In the genomic region with DNA sequence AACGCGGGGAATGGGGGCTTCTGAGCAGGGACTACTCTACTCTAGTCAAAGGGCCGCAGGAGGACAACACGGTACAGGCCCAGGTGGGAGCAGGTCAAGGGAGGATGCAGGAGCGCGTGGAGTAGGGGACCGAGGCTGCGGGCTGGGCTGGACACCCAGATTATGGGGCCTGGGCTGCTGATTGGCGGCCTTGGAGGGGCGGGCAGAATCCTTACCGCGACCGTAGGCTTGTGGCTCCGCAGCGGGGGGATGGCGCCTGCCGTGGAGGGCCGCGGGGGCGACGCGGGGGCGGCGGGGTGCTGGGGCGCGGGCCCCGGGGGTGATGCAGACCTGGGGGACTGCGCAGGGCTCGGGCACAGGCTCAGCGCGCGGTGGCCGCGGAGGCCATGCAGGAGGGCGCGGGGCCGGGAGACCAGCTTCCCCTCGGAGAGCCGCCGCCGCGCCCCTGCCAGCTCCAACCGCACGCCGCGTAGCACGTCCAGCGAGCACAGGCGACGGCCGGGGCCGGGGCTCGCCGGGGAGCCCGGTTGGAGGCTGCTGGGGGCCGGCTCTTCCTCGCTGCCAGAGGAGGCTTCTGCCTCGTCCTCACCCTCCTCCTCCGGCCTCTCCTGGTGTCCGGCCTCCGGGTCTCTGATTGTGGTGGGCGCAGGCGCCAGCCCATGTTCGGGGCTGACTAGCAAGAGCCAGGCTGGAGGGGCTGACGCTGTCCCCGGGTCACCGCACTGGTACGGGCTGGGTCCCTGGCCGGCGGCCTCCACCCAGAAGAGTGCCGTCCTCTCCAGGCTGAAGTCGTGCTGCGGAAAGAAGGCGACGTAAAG, we compare ENCODE assay signal across 14 cellular contexts. TPM values are rescaled to one million over a fixed set of nuclear protein-coding genes. Genes with fewer than 3 reads are reported as not detected.
A peak's percentile ranks its signal among the peaks of the same experiment; 100 is the strongest.
DNase-seq lines count a peak whose midpoint lies in the region; ATAC-seq, FAIRE-seq and TF ChIP-seq lines count a peak whose summit lies in the region.
"Had no signal": no experiment of that assay in that cellular context is flagged by ENCODE, and none has a peak within 500 bp of the region (broad histone marks: within the 10 kb centered on the region; RNA-seq: fewer than 3 reads in every experiment).

No MANE protein-coding gene starts in this region.

- H2BK12ac ChIP-seq in H1 (ENCODE audit: low read depth, low read length), result no peak overlapping the region

- H3K79me1 ChIP-seq in H1 (ENCODE audit: low read depth, low read length), result no peaks in the 10 kb centered on the region

- peaks cover 5% of the 10 kb centered on the region; the same call in 1 of the 2 replicates for H3K23me2 ChIP-seq in H1 (ENCODE audit: low read depth, low read length)

- peak in 1 of 2 experiments; percentile 39; a peak in 1 of 3 replicates for TF ChIP-seq POLR2A in H1 (IDR thresholded peaks at IDR 0.05; ENCODE audit: control extremely low read depth in 1 of 2, low read depth in 2 of 2, low read length in 2 of 2)

- TF ChIP-seq RAD21 in H1 (IDR thresholded peaks at IDR 0.05 in 1 of 2, conservative IDR thresholded peaks at IDR 0.05 in 1 of 2; ENCODE audit: low read depth in 2 of 2, low read length in 2 of 2), result no peak

- no peak for TF ChIP-seq EP300 in H1 (IDR thresholded peaks at IDR 0.05; ENCODE audit: borderline replicate concordance in 1 of 2, low read depth in 2 of 2, low read length in 2 of 2)

- no peak for DNase-seq in stimulated activated naive CD8-positive, alpha-beta T cell treated with anti-CD3 and anti-CD28 coated beads, Interleukin-15, amount 100 ng/mL, for 72 hours
- no peak for DNase-seq in stimulated activated naive CD8-positive, alpha-beta T cell treated with anti-CD3 and anti-CD28 coated beads, Interleukin-15, Interleukin-2, amounts not matched to agents 100 U/mL and 50 U/mL, for 24 hours
- DNase-seq in H1 (ENCODE audit: low read depth in 1 of 2, low spot score in 2 of 2) (peak in 1 of 2 experiments; percentile 84), lower lobe of right lung (no peak), NCI-H774 (lab: John Stamatoyannopoulos, UW) (no peak), DMS53 (lab: John Stamatoyannopoulos, UW) (no peak)
- DNase-seq: activated effector memory CD4-positive, alpha-beta T cell treated with Interleukin-2 at 50 U/mL for 16 hours; SW 1271 had no signal

- no peaks in the 10 kb centered on the region for H3K9me3 Mint-ChIP-seq in stimulated activated naive CD8-positive, alpha-beta T cell treated with anti-CD3 and anti-CD28 coated beads, Interleukin-15, amount 100 ng/mL, for 72 hours
- H3K9me3 Mint-ChIP-seq: memory B cell had no signal

- H3K14ac ChIP-seq in H1 (ENCODE audit: insufficient read length), result no peak overlapping the region

- TF ChIP-seq CTCF in H1 (IDR thresholded peaks at IDR 0.05; ENCODE audit: control extremely low read depth in 1 of 3, insufficient read depth in 1 of 3, low read depth in 1 of 3, low read length in 3 of 3) (no peak), lower lobe of right lung (IDR thresholded peaks at IDR 0.05) (no peak)

- peaks cover 0 to 11% (median 5%) of the 10 kb centered on the region in 4 experiments; a peak in 3 of 7 replicates for H3K27me3 ChIP-seq in H1 (replicated peaks in 1 of 4; ENCODE audit: control insufficient read depth in 3 of 4, extremely low read depth in 1 of 4, insufficient read depth in 3 of 4, low read length in 3 of 4)
- H3K27me3 ChIP-seq in lower lobe of right lung (ENCODE audit: low read depth), result no peaks in the 10 kb centered on the region
- H3K27me3 ChIP-seq: vagina had no signal

- H3K23ac ChIP-seq in H1 (ENCODE audit: insufficient read length), result no peak overlapping the region

- WGBS in H1 (ENCODE audit: extremely low coverage in 1 of 2, insufficient coverage in 1 of 2, insufficient read length in 1 of 2, insufficient replicate concordance in 2 of 2, low coverage in 1 of 2, low lambda C conversion rate in 2 of 2, missing lambda C conversion rate in 1 of 2), 2 experiments, result 10% methylated on average over 38 of the region's 75 CpGs; no CpG with 5 or more reads in 1 of the 2 experiments

- peak overlapping the region; percentile 94 for H3K18ac ChIP-seq in H1 (ENCODE audit: extremely low read depth, low read length)

- peak overlapping the region; percentile 96 for H2AFZ ChIP-seq in H1 (ENCODE audit: low read length)

- H4K20me1 ChIP-seq in H1 (replicated peaks in 1 of 2; ENCODE audit: control insufficient read depth in 1 of 2, insufficient read depth in 2 of 2, low read length in 2 of 2), result no peaks in the 10 kb centered on the region

- intact Hi-C loops in lower lobe of right lung (cut with DNase I), result no loop called here

- H3K4me2 ChIP-seq in H1 (ENCODE audit: insufficient read depth in 1 of 2, low read depth in 2 of 2, low read length in 2 of 2), result peak overlapping the region; percentile 72 to 98

- peak overlapping the region; percentile 61 for H3K4ac ChIP-seq in H1 (replicated peaks; ENCODE audit: insufficient read length, low read depth, low read length)

- H2BK15ac ChIP-seq in H1 (ENCODE audit: low read length), result peak overlapping the region; percentile 81; the same call in 1 of the 2 replicates

- peak; percentile 80 for ATAC-seq in stimulated activated naive CD8-positive, alpha-beta T cell treated with anti-CD3 and anti-CD28 coated beads, Interleukin-15, amount 100 ng/mL, for 72 hours
- ATAC-seq in stimulated activated naive CD8-positive, alpha-beta T cell treated with anti-CD3 and anti-CD28 coated beads, Interleukin-15, Interleukin-2, amounts not matched to agents 100 U/mL and 50 U/mL, for 24 hours, result no peak
- peak; percentile 6 to 22 for ATAC-seq in lower lobe of right lung
- ATAC-seq in GM18498 (IDR thresholded peaks at IDR 0.05; ENCODE audit: unreplicated experiment), result no peak
- no peak for ATAC-seq in GM19324 (IDR thresholded peaks at IDR 0.05; ENCODE audit: low FRiP score, unreplicated experiment)

- H2AK5ac ChIP-seq in H1 (ENCODE audit: low read depth, low read length), result no peak overlapping the region

- H4K8ac ChIP-seq in H1 (ENCODE audit: extremely low read depth, insufficient read depth, low read length), result peak overlapping the region; percentile 71; the same call in 1 of the 2 replicates

- no peak overlapping the region for H3K4me3 Mint-ChIP-seq in stimulated activated naive CD8-positive, alpha-beta T cell treated with anti-CD3 and anti-CD28 coated beads, Interleukin-15, amount 100 ng/mL, for 72 hours
- H3K4me3 Mint-ChIP-seq: memory B cell had no signal

- H3K27ac ChIP-seq in H1 (ENCODE audit: low read depth, low read length), result no peak overlapping the region
- no peak overlapping the region for H3K27ac ChIP-seq in lower lobe of right lung

- peaks cover 12% of the 10 kb centered on the region for H3K4me1 Mint-ChIP-seq in stimulated activated naive CD8-positive, alpha-beta T cell treated with anti-CD3 and anti-CD28 coated beads, Interleukin-15, amount 100 ng/mL, for 72 hours

- POLR2A ChIA-PET in H1 (lab: Charles Lee; ENCODE audit: partially characterized antibody), result interaction anchor here (0.8 to 2.0 kb wide), 13 partner anchors 8 to 203 kb away, joined by 3 to 10 read pairs (median 4); a partner anchor contains a TSS

- H3K9ac ChIP-seq in H1 (replicated peaks in 1 of 4; ENCODE audit: extremely low read depth in 1 of 4, low read depth in 3 of 4, low read length in 3 of 4), result peak overlapping the region in 2 of 4 experiments; percentile 20 to 23; a peak in 4 of 7 replicates

- H3K36me3 ChIP-seq in H1 (ENCODE audit: control insufficient read depth in 2 of 4, insufficient read depth in 4 of 4, low read length in 3 of 4) (no peaks in the 10 kb centered on the region), lower lobe of right lung (peaks cover 59% of the 10 kb centered on the region)

- no peak for FAIRE-seq in H1 (lab: Jason Lieb, UNC)
- FAIRE-seq: endometrium had no signal

- no peak overlapping the region for H2BK5ac ChIP-seq in H1 (ENCODE audit: low read depth, low read length)

- H3K79me2 ChIP-seq in H1 (ENCODE audit: control insufficient read depth in 1 of 2, insufficient read depth in 2 of 2, low read length in 2 of 2), result no peaks in the 10 kb centered on the region

- H4K5ac ChIP-seq in H1 (ENCODE audit: insufficient read length, low read depth, low read length), result peak overlapping the region; percentile 57

- H3K27ac Mint-ChIP-seq in stimulated activated naive CD8-positive, alpha-beta T cell treated with anti-CD3 and anti-CD28 coated beads, Interleukin-15, amount 100 ng/mL, for 72 hours, result no peak overlapping the region
- H3K27ac Mint-ChIP-seq: memory B cell had no signal

- H4K91ac ChIP-seq in H1 (replicated peaks; ENCODE audit: insufficient read length, low read length), result peak overlapping the region; percentile 82

- no peaks in the 10 kb centered on the region for H3K27me3 Mint-ChIP-seq in stimulated activated naive CD8-positive, alpha-beta T cell treated with anti-CD3 and anti-CD28 coated beads, Interleukin-15, amount 100 ng/mL, for 72 hours
- H3K27me3 Mint-ChIP-seq: memory B cell had no signal

- no peak overlapping the region for H3K56ac ChIP-seq in H1 (replicated peaks; ENCODE audit: insufficient read length, low read depth, low read length)

- H3K4me3 ChIP-seq in H1 (ENCODE audit: extremely low read depth in 1 of 4, insufficient read depth in 2 of 4, low read depth in 3 of 4, low read length in 4 of 4) (peak overlapping the region; percentile 36 to 67 (median 58)), lower lobe of right lung (no peak overlapping the region)
- H3K4me3 ChIP-seq: vagina had no signal

- H2BK120ac ChIP-seq in H1 (replicated peaks; ENCODE audit: low read depth, low read length), result no peak overlapping the region

- CTCF ChIA-PET in H1 (lab: Charles Lee; ENCODE audit: partially characterized antibody), result interaction anchor here (0.6 to 9.6 kb wide), 29 partner anchors 9 to 301 kb away, joined by 3 to 259 read pairs (median 4); a partner anchor contains a TSS

- H3K9me3 ChIP-seq in H1 (ENCODE audit: insufficient read depth in 2 of 2, low read depth in 1 of 2, low read length in 1 of 2), result no peaks in the 10 kb centered on the region
- H3K9me3 ChIP-seq in lower lobe of right lung, result no peaks in the 10 kb centered on the region
- H3K9me3 ChIP-seq: vagina had no signal

- H3K4me1 ChIP-seq in H1 (replicated peaks in 1 of 4; ENCODE audit: control insufficient read depth in 3 of 4, insufficient read depth in 4 of 4, low read length in 3 of 4), result peaks cover 0 to 2% (median 0%) of the 10 kb centered on the region in 4 experiments; a peak in 2 of 7 replicates
- H3K4me1 ChIP-seq in lower lobe of right lung, result no peaks in the 10 kb centered on the region

- no peak overlapping the region for H2BK20ac ChIP-seq in H1 (ENCODE audit: low read length)

RNA-seq across cellular contexts. Expression of a gene that starts 12.9 kb away (rescaled TPM):
- total RNA-seq in H1 (2021; fragmentation: NEBNext Ultra II Directional; extraction: Animal tissue kit (Norgen Biotek cat#: 25700)), result 1.3 and 1.7 TPM in 2 replicates
- polyA plus RNA-seq in H1 (2011; rRNA removed), result 0.67 and 1.3 TPM in 2 replicates
- 1.0 TPM for polyA plus RNA-seq in H1 (2011; cell fraction: cytosol; rRNA removed)
- polyA plus RNA-seq in H1 (2011; cell fraction: nucleus; rRNA removed), result 5.7 TPM
- polyA plus RNA-seq in H1 (2012, experiment 1 of 2), result 0.81 to 1.3 TPM (median 1.1 TPM) in 4 replicates
- polyA plus RNA-seq in H1 (2012, experiment 2 of 2), result 0.24 TPM
- 0.87 TPM for polyA plus RNA-seq in H1 (2013, experiment 1 of 2)
- polyA plus RNA-seq in H1 (2013, experiment 2 of 2), result 0.53 TPM
- polyA minus RNA-seq in H1 (2011; rRNA and poly(A)+ RNA removed), result 0.95 and 1.6 TPM in 2 replicates
- 0.88 TPM for polyA minus RNA-seq in H1 (2011; cell fraction: cytosol; rRNA and poly(A)+ RNA removed)
- polyA minus RNA-seq in H1 (2011; cell fraction: nucleus; rRNA and poly(A)+ RNA removed), result 2.7 TPM
- total RNA-seq in lower lobe of right lung, result 4.1 TPM

RNA-seq across cellular contexts. Expression of a gene that starts 25.6 kb away (rescaled TPM):
- not detected in 2 replicates for total RNA-seq in H1 (2021; fragmentation: NEBNext Ultra II Directional; extraction: Animal tissue kit (Norgen Biotek cat#: 25700))
- polyA plus RNA-seq in H1 (2011; rRNA removed), result not detected in 2 replicates
- polyA plus RNA-seq in H1 (2011; cell fraction: cytosol; rRNA removed), result not detected
- polyA plus RNA-seq in H1 (2011; cell fraction: nucleus; rRNA removed), result not detected
- polyA plus RNA-seq in H1 (2012, experiment 1 of 2), result not detected in 4 replicates
- polyA plus RNA-seq in H1 (2012, experiment 2 of 2), result not detected
- polyA plus RNA-seq in H1 (2013, experiment 1 of 2), result not detected
- polyA plus RNA-seq in H1 (2013, experiment 2 of 2), result not detected
- 0.07 TPM in 1 of 2 replicates, not detected in the other for polyA minus RNA-seq in H1 (2011; rRNA and poly(A)+ RNA removed)
- polyA minus RNA-seq in H1 (2011; cell fraction: cytosol; rRNA and poly(A)+ RNA removed), result not detected
- polyA minus RNA-seq in H1 (2011; cell fraction: nucleus; rRNA and poly(A)+ RNA removed), result not detected
- not detected for total RNA-seq in lower lobe of right lung
- total RNA-seq: MCF 10A, vagina had no signal

RNA-seq across cellular contexts. Expression of a gene that starts 31.5 kb away (rescaled TPM):
- total RNA-seq in H1 (2021; fragmentation: NEBNext Ultra II Directional; extraction: Animal tissue kit (Norgen Biotek cat#: 25700)), result 25.5 and 25.6 TPM in 2 replicates
- polyA plus RNA-seq in H1 (2011; rRNA removed), result 9.9 and 11.5 TPM in 2 replicates
- 21.5 TPM for polyA plus RNA-seq in H1 (2011; cell fraction: cytosol; rRNA removed)
- 12.1 TPM for polyA plus RNA-seq in H1 (2011; cell fraction: nucleus; rRNA removed)
- 14.4 to 21.3 TPM (median 16.1 TPM) in 4 replicates for polyA plus RNA-seq in H1 (2012, experiment 1 of 2)
- polyA plus RNA-seq in H1 (2012, experiment 2 of 2), result 17.9 TPM
- 22.8 TPM for polyA plus RNA-seq in H1 (2013, experiment 1 of 2)
- 20.5 TPM for polyA plus RNA-seq in H1 (2013, experiment 2 of 2)
- 9.0 and 10.2 TPM in 2 replicates for polyA minus RNA-seq in H1 (2011; rRNA and poly(A)+ RNA removed)
- polyA minus RNA-seq in H1 (2011; cell fraction: cytosol; rRNA and poly(A)+ RNA removed), result 14.5 TPM
- polyA minus RNA-seq in H1 (2011; cell fraction: nucleus; rRNA and poly(A)+ RNA removed), result 9.8 TPM
- 19.8 TPM for total RNA-seq in lower lobe of right lung

RNA-seq across cellular contexts. Expression of a gene that starts 34.3 kb away (rescaled TPM):
- total RNA-seq in H1 (2021; fragmentation: NEBNext Ultra II Directional; extraction: Animal tissue kit (Norgen Biotek cat#: 25700)), result 9.3 and 10.3 TPM in 2 replicates
- polyA plus RNA-seq in H1 (2011; rRNA removed), result 9.5 and 16.7 TPM in 2 replicates
- polyA plus RNA-seq in H1 (2011; cell fraction: cytosol; rRNA removed), result 16.0 TPM
- 11.4 TPM for polyA plus RNA-seq in H1 (2011; cell fraction: nucleus; rRNA removed)
- 6.7 to 8.6 TPM (median 8.0 TPM) in 4 replicates for polyA plus RNA-seq in H1 (2012, experiment 1 of 2)
- 10.5 TPM for polyA plus RNA-seq in H1 (2012, experiment 2 of 2)
- 6.6 TPM for polyA plus RNA-seq in H1 (2013, experiment 1 of 2)
- 7.7 TPM for polyA plus RNA-seq in H1 (2013, experiment 2 of 2)
- polyA minus RNA-seq in H1 (2011; rRNA and poly(A)+ RNA removed), result 12.2 and 14.8 TPM in 2 replicates
- 9.6 TPM for polyA minus RNA-seq in H1 (2011; cell fraction: cytosol; rRNA and poly(A)+ RNA removed)
- 9.0 TPM for polyA minus RNA-seq in H1 (2011; cell fraction: nucleus; rRNA and poly(A)+ RNA removed)
- total RNA-seq in lower lobe of right lung, result 21.5 TPM
- total RNA-seq: MCF 10A had no signal

RNA-seq across cellular contexts. Expression of a gene that starts 56.9 kb away (rescaled TPM):
- total RNA-seq in H1 (2021; fragmentation: NEBNext Ultra II Directional; extraction: Animal tissue kit (Norgen Biotek cat#: 25700)), result not detected in 2 replicates
- polyA plus RNA-seq in H1 (2011; rRNA removed), result not detected in 2 replicates
- polyA plus RNA-seq in H1 (2011; cell fraction: cytosol; rRNA removed), result not detected
- polyA plus RNA-seq in H1 (2011; cell fraction: nucleus; rRNA removed), result not detected
- polyA plus RNA-seq in H1 (2012, experiment 1 of 2), result not detected in 4 replicates
- not detected for polyA plus RNA-seq in H1 (2012, experiment 2 of 2)
- not detected for polyA plus RNA-seq in H1 (2013, experiment 1 of 2)
- polyA plus RNA-seq in H1 (2013, experiment 2 of 2), result not detected
- polyA minus RNA-seq in H1 (2011; rRNA and poly(A)+ RNA removed), result not detected in 2 replicates
- not detected for polyA minus RNA-seq in H1 (2011; cell fraction: cytosol; rRNA and poly(A)+ RNA removed)
- polyA minus RNA-seq in H1 (2011; cell fraction: nucleus; rRNA and poly(A)+ RNA removed), result not detected
- 3.2 TPM for total RNA-seq in lower lobe of right lung
- total RNA-seq: MCF 10A, vagina had no signal

Comparison
In these comparisons a context has a peak if more than half of its experiments do, and no peak if none do; other contexts are left out.
1. ATAC-seq: peak in stimulated activated naive CD8-positive, alpha-beta T cell treated with anti-CD3 and anti-CD28 coated beads, Interleukin-15, amount 100 ng/mL, for 72 hours (single experiment) and lower lobe of right lung (2 of 2); none in stimulated activated naive CD8-positive, alpha-beta T cell treated with anti-CD3 and anti-CD28 coated beads, Interleukin-15, Interleukin-2, amounts not matched to agents 100 U/mL and 50 U/mL, for 24 hours (single experiment), GM18498 (single experiment) and GM19324 (single experiment).